Comparison of ENCODE assay signal across 1 cellular context in genomic region chr4:1898681-1899080, GRCh38.
TF ChIP-seq lines count a peak whose summit lies in the region.

No MANE protein-coding gene starts in this region.

TF ChIP-seq in HCT116, 20 proteins besides CTCF, POLR2A, EP300 and RAD21 (continued from another document):
- TF ChIP-seq MAX (IDR thresholded peaks at IDR 0.05) (no peak), REST (IDR thresholded peaks at IDR 0.05; ENCODE audit: low read depth) (no peak), ZNF274 (IDR thresholded peaks at IDR 0.05; ENCODE audit: low read depth, low read length) (no peak)
